Comparison of ENCODE assay signal across 9 cellular contexts in the genomic region with DNA sequence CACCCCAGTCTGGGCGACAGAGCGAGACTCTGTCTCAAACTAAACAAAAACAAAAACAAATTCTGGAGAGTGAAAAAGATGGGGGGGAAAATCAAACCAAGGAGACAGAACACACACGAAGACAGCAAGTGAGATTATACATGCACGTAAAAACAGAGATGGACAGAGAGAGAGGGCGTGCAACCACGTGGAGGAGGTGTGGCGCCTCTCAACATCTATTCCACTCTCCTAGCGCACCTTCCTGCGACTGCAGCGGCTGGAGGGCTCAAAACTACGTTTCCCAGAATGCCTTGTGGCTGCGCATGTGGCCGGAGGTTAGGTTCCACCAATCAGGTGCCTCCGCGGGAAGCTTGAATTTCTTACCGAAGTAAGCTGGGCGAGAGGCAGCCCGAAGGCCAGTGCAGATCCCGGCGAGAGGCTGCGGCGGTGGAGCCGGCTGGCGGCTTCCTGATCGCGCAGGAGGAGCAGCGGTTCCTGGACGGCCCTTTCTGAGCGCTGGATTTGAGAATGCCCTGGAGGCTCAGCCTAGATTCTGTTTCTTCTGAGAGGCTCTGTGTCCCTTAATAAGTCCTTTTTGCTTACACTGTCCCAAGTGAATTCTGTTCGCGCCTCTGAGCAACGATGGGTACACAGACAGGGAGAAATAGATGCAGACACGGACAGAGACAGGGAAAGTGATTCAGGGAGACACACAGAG. TPM values are rescaled to one million over a fixed set of nuclear protein-coding genes. Genes with fewer than 3 reads are reported as not detected.
A peak's percentile ranks its signal among the peaks of the same experiment; 100 is the strongest.
DNase-seq lines count a peak whose midpoint lies in the region; ATAC-seq and TF ChIP-seq lines count a peak whose summit lies in the region.
"Had no signal": no experiment of that assay in that cellular context is flagged by ENCODE, and none has a peak within 500 bp of the region (broad histone marks: within the 10 kb centered on the region; RNA-seq: fewer than 3 reads in every experiment).

No MANE protein-coding gene starts in this region.

- H3K27ac ChIP-seq in heart right ventricle (no peak overlapping the region), psoas muscle (no peak overlapping the region)

- DNase-seq in COLO668 (lab: John Stamatoyannopoulos, UW; ENCODE audit: unreplicated experiment) (peak; percentile 94), NCI-H1417 (lab: John Stamatoyannopoulos, UW) (peak; percentile 91 to 99 (median 96)), SKM-1 (lab: John Stamatoyannopoulos, UW; ENCODE audit: unreplicated experiment) (peak; percentile 43), heart right ventricle (peak; percentile 86 to 90), psoas muscle (peak; percentile 84 to 93)
- DNase-seq in activated naive CD8-positive, alpha-beta T cell treated with anti-CD3 and anti-CD28 coated beads for 36 hours: peak; percentile 87

- no peak overlapping the region for H3K27ac Mint-ChIP-seq in activated naive CD8-positive, alpha-beta T cell treated with anti-CD3 and anti-CD28 coated beads for 36 hours
- H3K27ac Mint-ChIP-seq: dendritic cell treated with granulocyte-macrophage colony-stimulating factor and Interleukin-4, amounts not matched to agents 40 ng/mL and 50 ng/mL, for 4 days had no signal

- H3K27me3 ChIP-seq in heart right ventricle (peaks cover 0 to 9% (median 0%) of the 10 kb centered on the region in 7 donors), psoas muscle (ENCODE audit: insufficient read depth in 3 of 3, low read length in 2 of 3) (peaks cover 0 to 4% (median 0%) of the 10 kb centered on the region in 3 donors)

- H3K36me3 ChIP-seq in heart right ventricle (no peaks in the 10 kb centered on the region), psoas muscle (ENCODE audit: insufficient read depth in 1 of 2, low read depth in 1 of 2) (no peaks in the 10 kb centered on the region)

- TF ChIP-seq CTCF in heart right ventricle (IDR thresholded peaks at IDR 0.05) (peak in 4 of 9 donors; percentile 14 to 22 (median 20)), psoas muscle (IDR thresholded peaks at IDR 0.05) (no peak)

- peak overlapping the region; percentile 74 for H3K4me3 Mint-ChIP-seq in activated naive CD8-positive, alpha-beta T cell treated with anti-CD3 and anti-CD28 coated beads for 36 hours
- H3K4me3 Mint-ChIP-seq: dendritic cell treated with granulocyte-macrophage colony-stimulating factor and Interleukin-4, amounts not matched to agents 40 ng/mL and 50 ng/mL, for 4 days had no signal

- intact Hi-C loops in heart right ventricle (cut with DNase I): loop anchor here in 2 of 10 donors (5.0 to 10.0 kb wide), 2 partner anchors 70 to 87 kb away; a partner anchor contains a TSS
- intact Hi-C loops in psoas muscle (cut with DNase I): loop anchor here in 1 of 2 donors (5.0 kb wide), 1 partner anchor 70 kb away; a partner anchor contains a TSS

- peaks cover 5% of the 10 kb centered on the region for H3K4me1 Mint-ChIP-seq in activated naive CD8-positive, alpha-beta T cell treated with anti-CD3 and anti-CD28 coated beads for 36 hours

- ATAC-seq in GM21619 (IDR thresholded peaks at IDR 0.05; ENCODE audit: unreplicated experiment): peak; percentile 82
- ATAC-seq in heart right ventricle: peak; percentile 82 to 95 (median 94)
- peak; percentile 85 to 99 (median 95) for ATAC-seq in psoas muscle
- ATAC-seq in GM21526 (IDR thresholded peaks at IDR 0.05; ENCODE audit: low FRiP score, unreplicated experiment): no peak

- WGBS in heart right ventricle, 2 donors: 7% methylated on average over 33 of the region's 33 CpGs
- WGBS in psoas muscle, 3 donors: 7 to 9% (median 7%) methylated on average over 33 of the region's 33 CpGs

- no peaks in the 10 kb centered on the region for H3K36me3 Mint-ChIP-seq in activated naive CD8-positive, alpha-beta T cell treated with anti-CD3 and anti-CD28 coated beads for 36 hours

- no peaks in the 10 kb centered on the region for H3K9me3 Mint-ChIP-seq in activated naive CD8-positive, alpha-beta T cell treated with anti-CD3 and anti-CD28 coated beads for 36 hours
- H3K9me3 Mint-ChIP-seq: dendritic cell treated with granulocyte-macrophage colony-stimulating factor and Interleukin-4, amounts not matched to agents 40 ng/mL and 50 ng/mL, for 4 days had no signal

- no peaks in the 10 kb centered on the region for H3K9me3 ChIP-seq in heart right ventricle
- no peaks in the 10 kb centered on the region for H3K9me3 ChIP-seq in psoas muscle

- peaks cover 25% of the 10 kb centered on the region for H3K27me3 Mint-ChIP-seq in activated naive CD8-positive, alpha-beta T cell treated with anti-CD3 and anti-CD28 coated beads for 36 hours

- H3K4me3 ChIP-seq in heart right ventricle (peak overlapping the region in 1 of 10 donors; percentile 24), psoas muscle (peak overlapping the region; percentile 15)

- peaks cover 0 to 9% (median 6%) of the 10 kb centered on the region in 9 donors for H3K4me1 ChIP-seq in heart right ventricle
- peaks cover 5% of the 10 kb centered on the region for H3K4me1 ChIP-seq in psoas muscle

RNA-seq across cellular contexts. Expression of a gene that starts 13.1 kb away (rescaled TPM):
- total RNA-seq in activated naive CD8-positive, alpha-beta T cell treated with anti-CD3 and anti-CD28 coated beads for 36 hours: not detected
- total RNA-seq in heart right ventricle (not detected), psoas muscle (not detected)
- polyA plus RNA-seq in heart right ventricle (not detected), psoas muscle (not detected)

RNA-seq across cellular contexts. Expression of a gene that starts 25.3 kb away (rescaled TPM):
- total RNA-seq in activated naive CD8-positive, alpha-beta T cell treated with anti-CD3 and anti-CD28 coated beads for 36 hours: 1 to 10 TPM; 3.9 TPM
- total RNA-seq in heart right ventricle: 10 to 100 TPM in 6 of 10 donors, 1 to 10 TPM in 4; 8.1 to 17.0 (median 10.3) TPM
- 1 to 10 TPM; 7.1 to 8.9 TPM for polyA plus RNA-seq in heart right ventricle
- 10 to 100 TPM; 11.3 to 14.8 (median 13.1) TPM for total RNA-seq in psoas muscle
- polyA plus RNA-seq in psoas muscle: 10 to 100 TPM; 10.6 to 20.7 (median 11.0) TPM

RNA-seq across cellular contexts. Expression of a gene that starts 41.8 kb away (rescaled TPM):
- total RNA-seq in activated naive CD8-positive, alpha-beta T cell treated with anti-CD3 and anti-CD28 coated beads for 36 hours: 10 to 100 TPM; 18.5 to 19.5 TPM
- total RNA-seq in heart right ventricle (10 to 100 TPM; 15.9 to 23.0 (median 20.3) TPM), psoas muscle (10 to 100 TPM; 16.2 to 25.4 (median 21.1) TPM)
- polyA plus RNA-seq in heart right ventricle (10 to 100 TPM in 1 of 2 donors, 1 to 10 TPM in 1; 8.0 to 13.4 TPM), psoas muscle (10 to 100 TPM; 12.6 to 17.6 (median 14.2) TPM)

RNA-seq across cellular contexts. Expression of a gene that starts 46.0 kb away (rescaled TPM):
- not detected for total RNA-seq in activated naive CD8-positive, alpha-beta T cell treated with anti-CD3 and anti-CD28 coated beads for 36 hours
- total RNA-seq in heart right ventricle: 1 to 10 TPM; 4.4 to 7.8 (median 5.9) TPM
- polyA plus RNA-seq in heart right ventricle: 1 to 10 TPM; 1.6 to 8.2 TPM
- total RNA-seq in psoas muscle: 1 to 10 TPM; 1.6 to 4.3 (median 2.7) TPM
- polyA plus RNA-seq in psoas muscle: under 1 TPM; 0.27 to 0.98 (median 0.60) TPM

Comparison
In these comparisons a context has a peak if more than half of its experiments do, and no peak if none do; other contexts are left out.
1. DNase-seq: peak in every context shown above with its lines; median percentile 96 in NCI-H1417; 94 in COLO668; 88 in psoas muscle; 88 in heart right ventricle; 87 in activated naive CD8-positive, alpha-beta T cell treated with anti-CD3 and anti-CD28 coated beads for 36 hours; 43 in SKM-1.